In genomic region chr10:987906-988666, GRCh38 we compare ENCODE assay signal across 1 cellular context.
TF ChIP-seq lines count a peak whose summit lies in the region.

Gene GTPBP4 (plus strand): TSS chr10:988434. CDS start chr10:988480, 46 bp downstream.

TF ChIP-seq in HepG2, 621 proteins besides CTCF, POLR2A, EP300 and RAD21 (continued from another document and continues in another):
- TF ChIP-seq ZNF574 (CRISPR knock-in tag; IDR thresholded peaks at IDR 0.05) (peak; percentile 99), ZNF530 (CRISPR knock-in tag; IDR thresholded peaks at IDR 0.05; ENCODE audit: low read depth) (no peak), BCL6 (CRISPR knock-in tag; IDR thresholded peaks at IDR 0.05) (0 out of 2 replicates have a peak, but pooled peaks have one; percentile 7), NKX3-1 (CRISPR knock-in tag; IDR thresholded peaks at IDR 0.05) (peak; percentile 82), ZNF639 (CRISPR knock-in tag; conservative IDR thresholded peaks at IDR 0.05) (peak; percentile 33; the same call in 1 of the 2 replicates), ZNF143 (CRISPR knock-in tag; IDR thresholded peaks at IDR 0.05) (peak; percentile 59; the same call in 1 of the 2 replicates), SOX6 (IDR thresholded peaks at IDR 0.05) (no peak), SOX6 (CRISPR knock-in tag; IDR thresholded peaks at IDR 0.05) (peak; percentile 63), ZNF430 (CRISPR knock-in tag; IDR thresholded peaks at IDR 0.05) (peak; percentile 65; the same call in 1 of the 2 replicates), ELF1 (CRISPR knock-in tag; IDR thresholded peaks at IDR 0.05) (peak; percentile 95), NR0B2 (CRISPR knock-in tag; IDR thresholded peaks at IDR 0.05) (peak; percentile 93; the same call in 1 of the 2 replicates), ZBTB40 (IDR thresholded peaks at IDR 0.05) (peak; percentile 73), ZBTB40 (CRISPR knock-in tag; IDR thresholded peaks at IDR 0.05) (peak; percentile 47; the same call in 1 of the 2 replicates), NCOA1 (CRISPR knock-in tag; IDR thresholded peaks at IDR 0.05) (0 out of 2 replicates have a peak, but pooled peaks have one; percentile 41), KMT2B (CRISPR knock-in tag; IDR thresholded peaks at IDR 0.05) (peak; percentile 87), ZNF280D (CRISPR knock-in tag; IDR thresholded peaks at IDR 0.05) (peak; percentile 91), THAP11 (CRISPR knock-in tag; IDR thresholded peaks at IDR 0.05) (peak; percentile 92), MTF1 (CRISPR knock-in tag; IDR thresholded peaks at IDR 0.05) (no peak), PCBP1 (IDR thresholded peaks at IDR 0.05; ENCODE audit: borderline replicate concordance, low read depth, low read length) (no peak), PRDM4 (CRISPR knock-in tag; IDR thresholded peaks at IDR 0.05; ENCODE audit: borderline replicate concordance) (0 out of 2 replicates have a peak, but pooled peaks have one; percentile 47), LCORL (IDR thresholded peaks at IDR 0.05) (no peak), LCORL (CRISPR knock-in tag; IDR thresholded peaks at IDR 0.05) (peak; percentile 74), KMT2A (CRISPR knock-in tag; IDR thresholded peaks at IDR 0.05) (peak; percentile 81), HINFP (CRISPR knock-in tag; IDR thresholded peaks at IDR 0.05; ENCODE audit: low read depth) (peak; percentile 59; the same call in 1 of the 2 replicates), MAF1 (CRISPR knock-in tag; IDR thresholded peaks at IDR 0.05; ENCODE audit: borderline replicate concordance) (peak; percentile 68; the same call in 1 of the 2 replicates), ZXDC (CRISPR knock-in tag; IDR thresholded peaks at IDR 0.05) (no peak), TOE1 (CRISPR knock-in tag; IDR thresholded peaks at IDR 0.05) (no peak), ZNF367 (CRISPR knock-in tag; IDR thresholded peaks at IDR 0.05; ENCODE audit: borderline replicate concordance) (0 out of 2 replicates have a peak, but pooled peaks have one; percentile 64), NCOA2 (CRISPR knock-in tag; IDR thresholded peaks at IDR 0.05) (peak; percentile 28)
